Comparison of ENCODE assay signal across 25 cellular contexts in the genomic region with DNA sequence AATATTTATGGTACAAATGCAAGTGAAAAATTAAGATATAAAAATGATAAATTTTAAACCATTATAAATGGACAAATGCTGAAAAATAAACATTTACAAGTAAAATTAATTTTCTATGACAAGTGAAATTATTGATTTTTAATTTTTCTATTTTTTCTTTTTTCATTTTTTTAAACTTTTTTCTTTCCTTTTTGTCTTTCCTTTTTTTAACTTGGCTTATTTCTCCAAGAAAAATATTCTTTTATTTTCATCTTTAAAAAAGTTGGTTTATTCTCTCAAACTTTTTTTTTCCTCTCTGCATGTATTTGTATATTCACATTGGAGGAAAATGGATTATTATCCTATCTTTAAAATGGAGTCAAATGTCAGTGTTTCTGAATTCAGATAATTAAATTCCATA. TPM values are rescaled to one million over a fixed set of nuclear protein-coding genes. Genes with fewer than 3 reads are reported as not detected.
"Had no signal": no experiment of that assay in that cellular context is flagged by ENCODE, and none has a peak within 500 bp of the region (broad histone marks: within the 10 kb centered on the region; RNA-seq: fewer than 3 reads in every experiment).

No MANE protein-coding gene starts in this region.

- H3K4me3 ChIP-seq: breast epithelium, esophagus squamous epithelium, hepatocyte, psoas muscle, skin epidermis, stomach had no signal

- H3K27ac ChIP-seq: breast epithelium, esophagus squamous epithelium, hepatocyte, psoas muscle, skin epidermis, stomach had no signal

- ATAC-seq: activated CD8-positive, alpha-beta T cell treated with anti-CD3 and anti-CD28 coated beads for 36 hours; psoas muscle; right cardiac atrium had no signal

- H3K27ac Mint-ChIP-seq: activated CD4-positive, alpha-beta T cell treated with anti-CD3 and anti-CD28 coated beads, Interleukin-2, amount 10 ng/mL, durations not matched to agents 24 days and 14 days; activated CD8-positive, alpha-beta T cell treated with anti-CD3 and anti-CD28 coated beads for 36 hours; activated naive CD4-positive, alpha-beta T cell treated with anti-CD3 and anti-CD28 coated beads, Interleukin-2, amount 10 ng/mL, durations not matched to agents 7 days and 5 days; activated T-helper 2 cell treated with anti-CD3 and anti-CD28 coated beads, Interferon-gamma antibody, Interleukin-2, Interleukin-4, amounts not matched to agents 10 μg/mL and 5 μg/mL and 100 μg/mL, durations not matched to agents 14 hours and 24 hours and 36 hours; dendritic cell treated with granulocyte-macrophage colony-stimulating factor and Interleukin-4, amounts not matched to agents 40 ng/mL and 50 ng/mL, for 4 days had no signal

- H3K9me3 ChIP-seq: breast epithelium, esophagus squamous epithelium, psoas muscle had no signal

- H3K36me3 ChIP-seq: breast epithelium, esophagus squamous epithelium, stomach had no signal

- H3K9me3 Mint-ChIP-seq: activated CD4-positive, alpha-beta T cell treated with anti-CD3 and anti-CD28 coated beads, Interleukin-2, amount 10 ng/mL, durations not matched to agents 24 days and 14 days; activated CD8-positive, alpha-beta T cell treated with anti-CD3 and anti-CD28 coated beads for 36 hours; activated naive CD4-positive, alpha-beta T cell treated with anti-CD3 and anti-CD28 coated beads, Interleukin-2, amount 10 ng/mL, durations not matched to agents 7 days and 5 days; activated T-helper 2 cell treated with anti-CD3 and anti-CD28 coated beads, Interferon-gamma antibody, Interleukin-2, Interleukin-4, amounts not matched to agents 10 μg/mL and 5 μg/mL and 100 μg/mL, durations not matched to agents 14 hours and 24 hours and 36 hours; dendritic cell treated with granulocyte-macrophage colony-stimulating factor and Interleukin-4, amounts not matched to agents 40 ng/mL and 50 ng/mL, for 4 days had no signal

- DNase-seq: activated CD4-positive, alpha-beta T cell treated with anti-CD3 and anti-CD28 coated beads, Interleukin-2, amount 10 ng/mL, durations not matched to agents 24 days and 14 days; activated CD8-positive, alpha-beta T cell treated with anti-CD3 and anti-CD28 coated beads for 36 hours; activated naive CD4-positive, alpha-beta T cell treated with anti-CD3 and anti-CD28 coated beads, Interleukin-2, amount 10 ng/mL, durations not matched to agents 7 days and 5 days; activated T-cell treated with anti-CD3 and anti-CD28 coated beads, Interleukin-2, amount 50 U/mL, for 1 hour; aorta; cerebellar nuclear complex; effector CD8-positive, alpha-beta T cell; esophagus squamous epithelium; midbrain; psoas muscle; right cardiac atrium; stimulated activated CD4-positive, alpha-beta T cell treated with anti-CD3 and anti-CD28 coated beads, Interleukin-4, amount 100 ng/mL, for 1 hour; stomach; T-helper 1 cell; T1000; trophoblast cell had no signal

- H3K4me3 Mint-ChIP-seq: activated CD4-positive, alpha-beta T cell treated with anti-CD3 and anti-CD28 coated beads, Interleukin-2, amount 10 ng/mL, durations not matched to agents 24 days and 14 days; activated CD8-positive, alpha-beta T cell treated with anti-CD3 and anti-CD28 coated beads for 36 hours; activated naive CD4-positive, alpha-beta T cell treated with anti-CD3 and anti-CD28 coated beads, Interleukin-2, amount 10 ng/mL, durations not matched to agents 7 days and 5 days; dendritic cell treated with granulocyte-macrophage colony-stimulating factor and Interleukin-4, amounts not matched to agents 40 ng/mL and 50 ng/mL, for 4 days had no signal

RNA-seq across cellular contexts. Expression of gene IGF2BP1, which starts 3.9 kb away (rescaled TPM):
- total RNA-seq: activated CD4-positive, alpha-beta T cell treated with anti-CD3 and anti-CD28 coated beads, Interleukin-2, amount 10 ng/mL, durations not matched to agents 24 days and 14 days; breast epithelium; esophagus squamous epithelium; psoas muscle; right cardiac atrium had no signal
- polyA plus RNA-seq: psoas muscle, right cardiac atrium had no signal

RNA-seq across cellular contexts. Expression of gene GIP, which starts 24.9 kb away (rescaled TPM):
- total RNA-seq: activated CD4-positive, alpha-beta T cell treated with anti-CD3 and anti-CD28 coated beads, Interleukin-2, amount 10 ng/mL, durations not matched to agents 24 days and 14 days; activated CD8-positive, alpha-beta T cell treated with anti-CD3 and anti-CD28 coated beads for 36 hours; activated T-helper 2 cell treated with anti-CD3 and anti-CD28 coated beads, Interferon-gamma antibody, Interleukin-2, Interleukin-4, amounts not matched to agents 10 μg/mL and 5 μg/mL and 100 μg/mL, durations not matched to agents 14 hours and 24 hours and 36 hours; aorta; breast epithelium; esophagus squamous epithelium; hepatocyte; lung microvascular endothelial cell; myocyte; osteocyte; psoas muscle; right cardiac atrium; stomach; temporal lobe had no signal
- polyA plus RNA-seq: psoas muscle, right cardiac atrium had no signal
